Comparison of ENCODE assay signal across 13 cellular contexts in genomic region chr22:44202261-44202789, GRCh38.
DNase-seq lines count a peak whose midpoint lies in the region; ATAC-seq and TF ChIP-seq lines count a peak whose summit lies in the region.
"Had no signal": no experiment of that assay in that cellular context is flagged by ENCODE, and none has a peak within 500 bp of the region (broad histone marks: within the 10 kb centered on the region; RNA-seq: fewer than 3 reads in every experiment).

No MANE protein-coding gene starts in this region.

- H3K4me3 ChIP-seq in fibroblast of mammary gland (ENCODE audit: control insufficient read depth, low read depth, low read length): no peak overlapping the region
- no peak overlapping the region for H3K4me3 ChIP-seq in retinal pigment epithelial cell (ENCODE audit: low read length)

- ATAC-seq in GM19467 (IDR thresholded peaks at IDR 0.05; ENCODE audit: unreplicated experiment): no peak

- peak; percentile 60 for DNase-seq in GM04503 (ENCODE audit: low read depth)
- peak; percentile 4 for DNase-seq in NCI-H2227 treated with DMSO at 0.1 percent for 48 hours (lab: John Stamatoyannopoulos, UW)
- peak; percentile 72 for DNase-seq in fibroblast of mammary gland (ENCODE audit: low read depth)
- DNase-seq in retinal pigment epithelial cell (ENCODE audit: low read depth): peak; percentile 43
- DNase-seq in NCI-H2107 (lab: John Stamatoyannopoulos, UW): no peak
- no peak for DNase-seq in NCI-H526 (lab: John Stamatoyannopoulos, UW)
- DNase-seq in NCI-H1417 treated with DMSO at 0.1 percent for 48 hours (lab: John Stamatoyannopoulos, UW): no peak
- DNase-seq: activated CD4-positive, alpha-beta T cell treated with anti-CD3 and anti-CD28 coated beads for 4 hours; activated gamma-delta T cell; mesendoderm; MV-4-11; substantia nigra had no signal

- TF ChIP-seq CTCF in fibroblast of mammary gland (conservative IDR thresholded peaks at IDR 0.05; ENCODE audit: control insufficient read depth, insufficient read depth, low read depth, low read length) (no peak), retinal pigment epithelial cell (conservative IDR thresholded peaks at IDR 0.05; ENCODE audit: low read depth, low read length) (no peak)

Comparison
In these comparisons a context has a peak if more than half of its experiments do, and no peak if none do; other contexts are left out.
1. DNase-seq: peak in GM04503 (single experiment), NCI-H2227 treated with DMSO at 0.1 percent for 48 hours (single experiment), fibroblast of mammary gland (single experiment) and retinal pigment epithelial cell (single experiment); none in NCI-H2107 (single experiment), NCI-H526 (0 of 2) and NCI-H1417 treated with DMSO at 0.1 percent for 48 hours (single experiment).